8 cellular contexts compared by ENCODE assay signal in genomic region chr10:80144302-80145131, GRCh38. TPM values are rescaled to one million over a fixed set of nuclear protein-coding genes. Genes with fewer than 3 reads are reported as not detected.
DNase-seq lines count a peak whose midpoint lies in the region; ATAC-seq and TF ChIP-seq lines count a peak whose summit lies in the region.

No MANE protein-coding gene starts in this region.

- intact Hi-C loops in esophagus squamous epithelium (cut with DNase I) (loop anchor here (5.0 kb wide), 2 partner anchors 63 to 78 kb away; partner anchors contain the start of gene ANXA11), spleen (cut with DNase I; ENCODE audit: low total_unique reads) (loop anchor here (5.0 kb wide), 1 partner anchor 73 kb away; no protein-coding TSS in a partner anchor)

- no peak overlapping the region for H2BK15ac ChIP-seq in mesendoderm (replicated peaks; ENCODE audit: low read depth)

- H3K79me2 ChIP-seq in DOHH2 (ENCODE audit: control insufficient read depth, low read length) (no peaks in the 10 kb centered on the region), Karpas-422 (ENCODE audit: low read length) (no peaks in the 10 kb centered on the region), mesendoderm (ENCODE audit: control insufficient read depth, insufficient read depth, low read length) (no peaks in the 10 kb centered on the region)

- H3K18ac ChIP-seq in mesendoderm (ENCODE audit: low read length) = no peak overlapping the region

- H2BK5ac ChIP-seq in mesendoderm (ENCODE audit: low read length) = no peak overlapping the region

- H3K27ac ChIP-seq in DOHH2 (ENCODE audit: low read depth, low read length) (no peak overlapping the region), Karpas-422 (ENCODE audit: low read length) (no peak overlapping the region), esophagus squamous epithelium (peak overlapping the region; percentile 46 to 62 (median 58)), spleen (peak overlapping the region in 3 of 8 donors; percentile 13 to 48 (median 42)), mesendoderm (ENCODE audit: low read depth, low read length) (no peak overlapping the region)

- H3K9me2 ChIP-seq in DOHH2 (replicated peaks; ENCODE audit: control insufficient read depth, low read length) (no peaks in the 10 kb centered on the region), Karpas-422 (replicated peaks; ENCODE audit: insufficient read depth, low read length) (no peaks in the 10 kb centered on the region)

- no peaks in the 10 kb centered on the region for H3K9me3 ChIP-seq in DOHH2 (ENCODE audit: control insufficient read depth, insufficient read depth, low read length)
- H3K9me3 ChIP-seq in Karpas-422 (ENCODE audit: low read length) = no peaks in the 10 kb centered on the region
- no peaks in the 10 kb centered on the region for H3K9me3 ChIP-seq in esophagus squamous epithelium
- peaks cover 0 to 7% (median 1%) of the 10 kb centered on the region in 8 donors for H3K9me3 ChIP-seq in spleen

- H4K5ac ChIP-seq in mesendoderm (ENCODE audit: low read length) = no peak overlapping the region

- no peak overlapping the region for H2AFZ ChIP-seq in Karpas-422 (ENCODE audit: low read length)

- H3K79me1 ChIP-seq in mesendoderm (ENCODE audit: low read length) = no peaks in the 10 kb centered on the region

- H3K36me3 ChIP-seq in DOHH2 (ENCODE audit: control insufficient read depth, low read length) (no peaks in the 10 kb centered on the region), Karpas-422 (ENCODE audit: insufficient read depth, low read length) (0 out of 2 replicates have a peak, but pooled peaks cover 2% of the 10 kb centered on the region), esophagus squamous epithelium (peaks cover 0 to 23% (median 0%) of the 10 kb centered on the region in 3 donors), spleen (peaks cover 0 to 21% (median 0%) of the 10 kb centered on the region in 6 donors), mesendoderm (ENCODE audit: control insufficient read depth, insufficient read depth, low read length) (no peaks in the 10 kb centered on the region)

- H3K4me3 ChIP-seq in DOHH2 (ENCODE audit: low read length) (no peak overlapping the region), Karpas-422 (ENCODE audit: low read length) (no peak overlapping the region), esophagus squamous epithelium (peak overlapping the region in 3 of 4 donors; percentile 10 to 44 (median 15)), spleen (peak overlapping the region in 6 of 8 donors; percentile 6 to 55 (median 14)), mesendoderm (ENCODE audit: low read length) (no peak overlapping the region)

- no peak for TF ChIP-seq CTCF in DOHH2 (IDR thresholded peaks at IDR 0.05; ENCODE audit: low read depth, low read length, poor library complexity, severe bottlenecking)
- no peak for TF ChIP-seq CTCF in esophagus squamous epithelium (IDR thresholded peaks at IDR 0.05)
- TF ChIP-seq CTCF in spleen (IDR thresholded peaks at IDR 0.05 in 8 of 11, conservative IDR thresholded peaks at IDR 0.05 in 3 of 11) = no peak

- H2AK5ac ChIP-seq in mesendoderm (ENCODE audit: low read length) = no peak overlapping the region

- H3K27me3 ChIP-seq in DOHH2 (ENCODE audit: control insufficient read depth, low read length) (peaks cover 17% of the 10 kb centered on the region), Karpas-422 (ENCODE audit: low read length) (no peaks in the 10 kb centered on the region), esophagus squamous epithelium (peaks cover 0 to 19% (median 0%) of the 10 kb centered on the region in 4 donors), spleen (replicated peaks in 1 of 7) (peaks cover 0 to 29% (median 0%) of the 10 kb centered on the region in 7 donors), mesendoderm (ENCODE audit: insufficient read depth, low read length, poor library complexity) (no peaks in the 10 kb centered on the region)

- no peak overlapping the region for H3K23ac ChIP-seq in mesendoderm (ENCODE audit: low read length)

- peak overlapping the region; percentile 21 for H3K4me2 ChIP-seq in DOHH2 (ENCODE audit: low read length)
- no peak overlapping the region for H3K4me2 ChIP-seq in Karpas-422 (ENCODE audit: low read depth, low read length, poor library complexity, severe bottlenecking)
- H3K4me2 ChIP-seq in mesendoderm (ENCODE audit: low read length) = no peak overlapping the region

- H3K9ac ChIP-seq in Karpas-422 (ENCODE audit: low read length) (no peak overlapping the region), mesendoderm (ENCODE audit: low read length) (no peak overlapping the region)

- TF ChIP-seq POLR2A in esophagus squamous epithelium (IDR thresholded peaks at IDR 0.05) = no peak
- TF ChIP-seq POLR2A in spleen (IDR thresholded peaks at IDR 0.05) = no peak

- H4K8ac ChIP-seq in mesendoderm (ENCODE audit: low read depth, low read length) = no peak overlapping the region

- no peak overlapping the region for H3K4ac ChIP-seq in mesendoderm (ENCODE audit: low read depth, low read length)

- H3F3A ChIP-seq in DOHH2 (ENCODE audit: control insufficient read depth, insufficient read depth) = peaks cover 8% of the 10 kb centered on the region

- no peaks in the 10 kb centered on the region for H4K20me1 ChIP-seq in DOHH2 (ENCODE audit: control insufficient read depth, insufficient read depth, low read depth, low read length)
- H4K20me1 ChIP-seq in Karpas-422 (ENCODE audit: insufficient read depth, low read depth, low read length) = no peaks in the 10 kb centered on the region

- H3K4me1 ChIP-seq in DOHH2 (ENCODE audit: control insufficient read depth, low read length) (peaks cover 14% of the 10 kb centered on the region), Karpas-422 (ENCODE audit: low read length) (no peaks in the 10 kb centered on the region), esophagus squamous epithelium (peaks cover 10 to 28% (median 15%) of the 10 kb centered on the region in 3 donors), spleen (peaks cover 8 to 25% (median 18%) of the 10 kb centered on the region in 6 donors), mesendoderm (ENCODE audit: control insufficient read depth, low read depth, low read length) (no peaks in the 10 kb centered on the region)

- ATAC-seq in GM21737 (IDR thresholded peaks at IDR 0.05; ENCODE audit: unreplicated experiment) = peak; percentile 70
- ATAC-seq in activated CD4-positive, CD25-positive, alpha-beta regulatory T cell treated with anti-CD3 and anti-CD28 coated beads, Interleukin-2, amount 50 U/mL, for 24 hours = peak; percentile 56 to 60

- DNase-seq in Karpas-422 (peak; percentile 44), esophagus squamous epithelium (lab: John Stamatoyannopoulos, UW) (no peak), spleen (peak; percentile 86), mesendoderm (no peak), cerebellum (ENCODE audit: low spot score) (no peak)

- H2BK120ac ChIP-seq in mesendoderm (ENCODE audit: low read depth, low read length) = no peak overlapping the region

- no peak overlapping the region for H3K56ac ChIP-seq in mesendoderm (ENCODE audit: low read length)

- 5 to 33% methylated on average over 7 to 12 of the region's 33 CpGs for WGBS in esophagus squamous epithelium, 2 donors
- 7 to 14% (median 11%) methylated on average over 18 to 33 of the region's 33 CpGs for WGBS in spleen, 5 donors
- WGBS in mesendoderm (ENCODE audit: extremely low coverage, insufficient coverage, low lambda C conversion rate) = no CpG with 5 or more reads among the region's 33 CpGs

RNA-seq across cellular contexts. Expression of gene PLAC9, which starts 12.0 kb away (rescaled TPM):
- total RNA-seq in Karpas-422 (2014; rRNA removed; shearing (Covaris generic); ENCODE audit: low replicate concordance) = not detected in 2 replicates
- 10 to 100 TPM in 1 of 4 donors, 1 to 10 TPM in 3; 2.7 to 22.1 (median 3.0) TPM for total RNA-seq in esophagus squamous epithelium
- total RNA-seq in spleen = 1 to 10 TPM in 6 of 7 donors, not detected in 1; 1.0 to 3.8 (median 2.0) TPM
- polyA plus RNA-seq in spleen = 1 to 10 TPM; 5.6 to 8.0 (median 6.7) TPM
- polyA plus RNA-seq in mesendoderm (2013, experiment 1 of 2) = 18.5 TPM
- polyA plus RNA-seq in mesendoderm (2013, experiment 2 of 2) = 19.5 TPM
- total RNA-seq in cerebellum = 6.3 TPM

Comparison
In these comparisons a context has a peak if more than half of its experiments do, and no peak if none do; other contexts are left out.
1. H3K27ac ChIP-seq: peak in esophagus squamous epithelium (4 of 4); none in DOHH2 (single experiment), Karpas-422 (single experiment) and mesendoderm (single experiment).
2. H3K4me3 ChIP-seq: peak in esophagus squamous epithelium (3 of 4) and spleen (6 of 8); none in DOHH2 (single experiment), Karpas-422 (single experiment) and mesendoderm (single experiment).
3. DNase-seq: peak in Karpas-422 (single experiment) and spleen (single experiment); none in esophagus squamous epithelium (single experiment), mesendoderm (single experiment) and cerebellum (single experiment).